23 cellular contexts compared by ENCODE assay signal in genomic region chr1:67624680-67625079, GRCh38.
DNase-seq lines count a peak whose midpoint lies in the region; ATAC-seq, FAIRE-seq and TF ChIP-seq lines count a peak whose summit lies in the region.
"Had no signal": no experiment of that assay in that cellular context is flagged by ENCODE, and none has a peak within 500 bp of the region (broad histone marks: within the 10 kb centered on the region; RNA-seq: fewer than 3 reads in every experiment).

No MANE protein-coding gene starts in this region.

- no peaks in the 10 kb centered on the region for H3K27me3 Mint-ChIP-seq in osteocyte (ENCODE audit: unreplicated experiment)

- TF ChIP-seq POLR2A in K562 (conservative IDR thresholded peaks at IDR 0.05): no peak

- WGBS in K562 (ENCODE audit: insufficient coverage, low coverage, missing lambda C conversion rate): 17% methylated on average over 2 of the region's 2 CpGs

- H4K20me1 ChIP-seq in K562 (replicated peaks; ENCODE audit: control insufficient read depth, insufficient read depth, low read length): no peaks in the 10 kb centered on the region
- H4K20me1 ChIP-seq: BLaER1 had no signal

- ATAC-seq in K562: no peak
- ATAC-seq: CD8-positive, alpha-beta T cell had no signal

- H3K4me3 Mint-ChIP-seq in osteocyte (ENCODE audit: unreplicated experiment): no peak overlapping the region
- H3K4me3 Mint-ChIP-seq: B cell; CD4-positive, CD25-positive, alpha-beta regulatory T cell; CD8-positive, alpha-beta T cell; HFFc6 had no signal

- CTCF ChIA-PET in K562 (lab: Yijun Ruan, JAX; ENCODE audit: low intra/inter-chr PET ratio): no interaction called here

- in situ Hi-C loops in K562 (cut with MboI): no loop called here

- no peak for TF ChIP-seq EP300 in K562 (IDR thresholded peaks at IDR 0.05; ENCODE audit: low read length)

- no peak overlapping the region for H3K4me2 ChIP-seq in K562 (ENCODE audit: insufficient read depth, low read length)
- H3K4me2 ChIP-seq: BLaER1 had no signal

- BruUV-seq in K562 (replicated peaks; lab: Mats Ljungman, UMichigan): no TSS peak

- TF ChIP-seq CTCF in K562 (IDR thresholded peaks at IDR 0.05 in 2 of 3, conservative IDR thresholded peaks at IDR 0.05 in 1 of 3; ENCODE audit: insufficient read depth in 2 of 3, low read depth in 1 of 3, low read length in 3 of 3) (no peak), osteocyte (IDR thresholded peaks at IDR 0.05) (no peak)

- H3K36me3 Mint-ChIP-seq in osteocyte (ENCODE audit: unreplicated experiment): peaks cover 5% of the 10 kb centered on the region
- H3K36me3 Mint-ChIP-seq: CD4-positive, CD25-positive, alpha-beta regulatory T cell; CD8-positive, alpha-beta T cell had no signal

- POLR2A ChIA-PET in K562 (lab: Yijun Ruan, JAX): interaction anchor here (0.7 to 2.2 kb wide), 4 partner anchors 15 to 60 kb away, joined by 3 to 7 read pairs (median 6); partner anchors contain the start of gene GADD45A

- H3K9me3 Mint-ChIP-seq in osteocyte (ENCODE audit: unreplicated experiment): peaks cover 15% of the 10 kb centered on the region
- H3K9me3 Mint-ChIP-seq: CD8-positive, alpha-beta T cell had no signal

- no peaks in the 10 kb centered on the region; a peak in 1 of 5 replicates for H3K4me1 ChIP-seq in K562 (replicated peaks in 1 of 2; ENCODE audit: control insufficient read depth in 2 of 2, insufficient read depth in 2 of 2, low read length in 2 of 2)
- H3K4me1 ChIP-seq: BLaER1, HAP-1 had no signal

- H3K79me2 ChIP-seq in K562 (ENCODE audit: control insufficient read depth, insufficient read depth, low read length): no peaks in the 10 kb centered on the region

- H2AFZ ChIP-seq in K562 (ENCODE audit: low read depth, low read length): peak overlapping the region; percentile 48

- H3K27ac Mint-ChIP-seq in osteocyte (ENCODE audit: unreplicated experiment): no peak overlapping the region
- H3K27ac Mint-ChIP-seq: B cell; CD4-positive, CD25-positive, alpha-beta regulatory T cell; CD8-positive, alpha-beta T cell; HFFc6 had no signal

- H3K4me3 ChIP-seq in K562: no peak overlapping the region
- H3K4me3 ChIP-seq: BLaER1, HAP-1 had no signal

- H3K36me3 ChIP-seq in K562 (ENCODE audit: control insufficient read depth, insufficient read depth, low read length): no peaks in the 10 kb centered on the region
- H3K36me3 ChIP-seq: BLaER1, HAP-1 had no signal

- TF ChIP-seq RAD21 in K562 (CRISPR knock-in tag; conservative IDR thresholded peaks at IDR 0.05 in 1 of 2, IDR thresholded peaks at IDR 0.05 in 1 of 2): no peak

- intact Hi-C loops in K562 (cut with micrococcal nuclease): no loop called here

- peak; percentile 43 for DNase-seq in NCI-H510A treated with DMSO at 0.1 percent for 48 hours (lab: John Stamatoyannopoulos, UW)
- DNase-seq in NCI-H510A (lab: John Stamatoyannopoulos, UW): no peak
- no peak for DNase-seq in K562 (ENCODE audit: extremely low read depth in 1 of 4, low spot score in 3 of 4)
- DNase-seq in osteocyte (ENCODE audit: extremely low spot score, unreplicated experiment): peak; percentile 11
- no peak for DNase-seq in NCI-H187 treated with DMSO at 0.1 percent for 48 hours (lab: John Stamatoyannopoulos, UW)
- no peak for DNase-seq in OCI-M2 (lab: John Stamatoyannopoulos, UW; ENCODE audit: unreplicated experiment)
- DNase-seq: Caco-2; CD4-positive, CD25-positive, alpha-beta regulatory T cell; CD8-positive, alpha-beta T cell; DMS153; DMS79 treated with DMSO at 0.1 percent for 48 hours; GF-D8; GOT3; HFFc6 had no signal

- FAIRE-seq in K562 (lab: Jason Lieb, UNC): no peak
- FAIRE-seq: A204.1, GM12891, GM18507, H54 had no signal

- no peak overlapping the region for H3K9ac ChIP-seq in K562 (ENCODE audit: insufficient read depth in 1 of 2, low read depth in 2 of 2, low read length in 2 of 2)
- H3K9ac ChIP-seq: BLaER1 had no signal

- peaks cover 9% of the 10 kb centered on the region for H3K4me1 Mint-ChIP-seq in osteocyte (ENCODE audit: unreplicated experiment)
- H3K4me1 Mint-ChIP-seq: B cell had no signal

- no peaks in the 10 kb centered on the region for H3K9me1 ChIP-seq in K562 (ENCODE audit: control insufficient read depth, insufficient read depth, low read length)

- H3K27me3 ChIP-seq in K562 (ENCODE audit: control insufficient read depth in 2 of 2, insufficient read depth in 2 of 2, low read length in 2 of 2): no peaks in the 10 kb centered on the region
- H3K27me3 ChIP-seq: BLaER1 had no signal

- H3K27ac ChIP-seq in K562 (ENCODE audit: extremely low read depth, low read depth, low read length): no peak overlapping the region
- H3K27ac ChIP-seq: 22Rv1, BLaER1, C4-2B had no signal

- no peaks in the 10 kb centered on the region for H3K9me3 ChIP-seq in K562 (replicated peaks; ENCODE audit: control insufficient read depth, insufficient read depth, low read depth, low read length)
- H3K9me3 ChIP-seq: BLaER1, Caco-2, HAP-1 had no signal

TF ChIP-seq in K562, 482 proteins besides CTCF, POLR2A, EP300 and RAD21 (continues in another document):
- no peak for TF ChIP-seq SMARCB1 (IDR thresholded peaks at IDR 0.05; ENCODE audit: insufficient read length, low read depth)
- no peak for TF ChIP-seq HDAC1 (IDR thresholded peaks at IDR 0.05)
- TF ChIP-seq ATF3 (IDR thresholded peaks at IDR 0.05): no peak
- TF ChIP-seq ATF3 (CRISPR knock-in tag; conservative IDR thresholded peaks at IDR 0.05): no peak
- no peak for TF ChIP-seq CHD1 (IDR thresholded peaks at IDR 0.05; ENCODE audit: low read length)
- no peak for TF ChIP-seq SNAPC5 (CRISPR knock-in tag; IDR thresholded peaks at IDR 0.05)
- no peak for TF ChIP-seq ZNF253 (CRISPR knock-in tag; conservative IDR thresholded peaks at IDR 0.05)
- no peak for TF ChIP-seq ZNF644 (tag; IDR thresholded peaks at IDR 0.05; ENCODE audit: low read depth)
- no peak for TF ChIP-seq ZNF407 (IDR thresholded peaks at IDR 0.05; ENCODE audit: low read depth)

Comparison
In these comparisons a context has a peak if more than half of its experiments do, and no peak if none do; other contexts are left out.
1. DNase-seq: peak in NCI-H510A treated with DMSO at 0.1 percent for 48 hours (single experiment) and osteocyte (single experiment); none in NCI-H510A (single experiment), K562 (0 of 4), NCI-H187 treated with DMSO at 0.1 percent for 48 hours (single experiment) and OCI-M2 (single experiment).